In the genomic region with DNA sequence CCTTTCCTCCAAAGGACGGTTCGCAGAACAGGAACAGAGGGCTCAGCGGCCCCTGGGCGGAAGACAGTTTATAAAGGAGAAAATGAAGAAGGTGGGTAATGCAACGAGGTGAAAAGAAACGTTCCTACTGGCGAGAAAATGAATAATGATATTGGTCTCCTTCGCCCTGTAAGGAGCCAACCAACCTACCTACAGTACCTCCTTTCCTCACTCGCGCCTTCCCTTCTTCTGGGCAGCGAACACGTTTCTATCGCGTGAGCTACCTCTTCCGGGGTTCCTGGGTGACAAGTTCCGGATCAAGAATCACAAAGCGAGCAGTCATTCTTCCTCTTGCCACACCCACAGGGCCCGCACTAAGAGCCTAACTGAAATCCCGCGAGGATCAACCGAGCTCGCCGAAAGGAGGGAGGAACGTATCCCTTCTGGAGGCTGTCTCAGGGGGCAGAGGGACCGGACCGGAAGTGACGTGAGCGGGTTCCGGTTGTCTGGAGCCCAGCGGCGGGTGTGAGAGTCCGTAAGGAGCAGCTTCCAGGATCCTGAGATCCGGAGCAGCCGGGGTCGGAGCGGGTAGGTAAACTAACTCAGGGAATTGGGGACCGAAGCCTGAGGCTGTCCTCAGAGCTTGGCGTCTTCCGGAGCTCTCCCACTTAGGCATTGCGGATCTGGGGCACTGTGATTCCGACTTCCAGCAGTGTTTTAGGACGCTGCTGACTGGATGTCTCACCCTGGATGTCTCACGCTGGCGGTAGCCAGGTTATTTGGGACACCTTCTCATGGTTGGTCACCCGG, we compare ENCODE assay signal across 8 cellular contexts. TPM values are rescaled to one million over a fixed set of nuclear protein-coding genes. Genes with fewer than 3 reads are reported as not detected.
DNase-seq lines count a peak whose midpoint lies in the region; ATAC-seq and TF ChIP-seq lines count a peak whose summit lies in the region.

Gene PTRH2 (minus strand): TSS at position 249 of the 789 bp plus-strand sequence. CDS start 9,452 bp downstream, outside the sequence.
Gene VMP1 (plus strand): TSS at position 473 of the 789 bp plus-strand sequence. CDS start 23,793 bp downstream, outside the sequence.

- H3K36me3 Mint-ChIP-seq in activated CD4-positive, alpha-beta memory T cell treated with anti-CD3 and anti-CD28 coated beads for 36 hours = peaks cover 27% of the 10 kb centered on the region

- peak; percentile 90 for TF ChIP-seq POLR2A in right lobe of liver (IDR thresholded peaks at IDR 0.05)

- POLR2A ChIA-PET in activated CD4-positive, alpha-beta memory T cell treated with anti-CD3 and anti-CD28 coated beads for 36 hours (lab: Charles Lee) = interaction anchor here (0.5 to 2.0 kb wide), 16 partner anchors 37 to 1076 kb away, joined by 3 to 12 read pairs (median 5); partner anchors contain the start of genes CLTC and RPS6KB1

- H3K4me1 ChIP-seq in right lobe of liver = peaks cover 0 to 26% (median 12%) of the 10 kb centered on the region in 4 donors

- peak within 1 kb of the TSS; percentile 37 to 100 (median 91) for H3K4me3 ChIP-seq in dorsolateral prefrontal cortex
- peak within 1 kb of the TSS; percentile 52 to 88 (median 75) for H3K4me3 ChIP-seq in right lobe of liver

- peaks cover 58% of the 10 kb centered on the region for H3K4me1 Mint-ChIP-seq in activated CD4-positive, alpha-beta memory T cell treated with anti-CD3 and anti-CD28 coated beads for 36 hours (ENCODE audit: low read depth)

- intact Hi-C loops in activated CD4-positive, alpha-beta memory T cell treated with anti-CD3 and anti-CD28 coated beads for 36 hours (cut with micrococcal nuclease) = loop anchor here (1.0 to 5.0 kb wide), 3 partner anchors 79 to 140 kb away; partner anchors contain the start of genes CLTC and DHX40
- intact Hi-C loops in dorsolateral prefrontal cortex (cut with DNase I) = loop anchor here (5.0 to 10.0 kb wide), 5 partner anchors 40 to 483 kb away; partner anchors contain the start of genes DHX40 (in 1 of the 2) and GDPD1 (in 1 of the 2)
- intact Hi-C loops in right lobe of liver (cut with DNase I) = no loop called here

- no peaks in the 10 kb centered on the region for H3K27me3 ChIP-seq in dorsolateral prefrontal cortex
- H3K27me3 ChIP-seq in right lobe of liver = no peaks in the 10 kb centered on the region

- no peaks in the 10 kb centered on the region for H3K36me3 ChIP-seq in right lobe of liver

- CTCF ChIA-PET in activated CD4-positive, alpha-beta memory T cell treated with anti-CD3 and anti-CD28 coated beads for 36 hours (lab: Charles Lee) = interaction anchor here (0.7 to 2.6 kb wide), 8 partner anchors 17 to 207 kb away, joined by 3 to 12 read pairs (median 3); no protein-coding TSS in a partner anchor

- H3K27me3 Mint-ChIP-seq in activated CD4-positive, alpha-beta memory T cell treated with anti-CD3 and anti-CD28 coated beads for 36 hours = no peaks in the 10 kb centered on the region

- DNase-seq in CD1c-positive myeloid dendritic cell (ENCODE audit: extremely low spot score) (peak; percentile 99), NCI-H82 treated with DMSO at 0.1 percent for 48 hours (lab: John Stamatoyannopoulos, UW; ENCODE audit: unreplicated experiment) (peak; percentile 99), dorsolateral prefrontal cortex (peak; percentile 97 to 100 (median 98)), right lobe of liver (peak; percentile 98 to 99 (median 99))
- peak; percentile 97 for DNase-seq in activated CD4-positive, alpha-beta memory T cell treated with anti-CD3 and anti-CD28 coated beads for 36 hours
- peak; percentile 86 to 92 for DNase-seq in stimulated activated CD4-positive, alpha-beta T cell treated with anti-CD3 and anti-CD28 coated beads, Interleukin-4, amount 100 ng/mL, for 4 hours

- no peaks in the 10 kb centered on the region for H3K9me3 Mint-ChIP-seq in activated CD4-positive, alpha-beta memory T cell treated with anti-CD3 and anti-CD28 coated beads for 36 hours

- WGBS in right lobe of liver (ENCODE audit: insufficient coverage, low coverage, low lambda C conversion rate, missing lambda C conversion rate) = under 1% methylated on average over 30 of the region's 45 CpGs

- ATAC-seq in GM19438 (IDR thresholded peaks at IDR 0.05; ENCODE audit: low read depth, unreplicated experiment) (peak; percentile 93), HG03575 (IDR thresholded peaks at IDR 0.05; ENCODE audit: extremely low read depth, insufficient number of reproducible peaks, low FRiP score, unreplicated experiment) (peak; percentile 79), right lobe of liver (peak; percentile 97 to 99 (median 98))

- TF ChIP-seq CTCF in dorsolateral prefrontal cortex (IDR thresholded peaks at IDR 0.05 in 54 of 56, conservative IDR thresholded peaks at IDR 0.05 in 2 of 56; ENCODE audit: low read depth in 1 of 56, partially characterized antibody in 56 of 56) (peak in 29 of 56 donors; percentile 10 to 58 (median 33)), right lobe of liver (IDR thresholded peaks at IDR 0.05) (no peak)

- H3K4me3 Mint-ChIP-seq in activated CD4-positive, alpha-beta memory T cell treated with anti-CD3 and anti-CD28 coated beads for 36 hours = peak within 1 kb of the TSS; percentile 96

- H3K27ac Mint-ChIP-seq in activated CD4-positive, alpha-beta memory T cell treated with anti-CD3 and anti-CD28 coated beads for 36 hours = peak within 1 kb of the TSS; percentile 93

- no peaks in the 10 kb centered on the region for H3K9me3 ChIP-seq in right lobe of liver

- H3K27ac ChIP-seq in dorsolateral prefrontal cortex (peak within 1 kb of the TSS; percentile 6 to 96 (median 86)), right lobe of liver (peak within 1 kb of the TSS; percentile 77 to 91 (median 83))

RNA-seq across cellular contexts. Expression of gene PTRH2, which starts in this region (rescaled TPM):
- 10 to 100 TPM; 35.9 TPM for total RNA-seq in activated CD4-positive, alpha-beta memory T cell treated with anti-CD3 and anti-CD28 coated beads for 36 hours
- total RNA-seq in dorsolateral prefrontal cortex (10 to 100 TPM in 119 of 120 experiments, 1 to 10 TPM in 1; 9.8 to 28.4 (median 20.0) TPM), right lobe of liver (10 to 100 TPM; 13.1 to 50.8 (median 19.7) TPM)

RNA-seq across cellular contexts. Expression of gene VMP1, which starts in this region (rescaled TPM):
- 100 to 1,000 TPM; 517 to 553 TPM for total RNA-seq in activated CD4-positive, alpha-beta memory T cell treated with anti-CD3 and anti-CD28 coated beads for 36 hours
- 100 to 1,000 TPM in 118 of 120 experiments, 10 to 100 TPM in 2; 80.9 to 231 (median 127) TPM for total RNA-seq in dorsolateral prefrontal cortex
- 100 to 1,000 TPM in 4 of 6 experiments, 10 to 100 TPM in 2; 56.9 to 247 (median 160) TPM for total RNA-seq in right lobe of liver

Comparison
In these comparisons a context has a peak if more than half of its experiments do, and no peak if none do; other contexts are left out.
1. Peak in every context shown above with its lines: DNase-seq, ATAC-seq, H3K4me3 ChIP-seq and H3K27ac ChIP-seq.
2. CTCF ChIP-seq: peak in dorsolateral prefrontal cortex (29 of 56); none in right lobe of liver (0 of 4).
3. intact Hi-C loops: an anchor here in activated CD4-positive, alpha-beta memory T cell treated with anti-CD3 and anti-CD28 coated beads for 36 hours (1.0 to 5.0 kb wide) and dorsolateral prefrontal cortex (5.0 to 10.0 kb wide); none called in right lobe of liver.